Comparison of ENCODE assay signal across 1 cellular context in the genomic region with DNA sequence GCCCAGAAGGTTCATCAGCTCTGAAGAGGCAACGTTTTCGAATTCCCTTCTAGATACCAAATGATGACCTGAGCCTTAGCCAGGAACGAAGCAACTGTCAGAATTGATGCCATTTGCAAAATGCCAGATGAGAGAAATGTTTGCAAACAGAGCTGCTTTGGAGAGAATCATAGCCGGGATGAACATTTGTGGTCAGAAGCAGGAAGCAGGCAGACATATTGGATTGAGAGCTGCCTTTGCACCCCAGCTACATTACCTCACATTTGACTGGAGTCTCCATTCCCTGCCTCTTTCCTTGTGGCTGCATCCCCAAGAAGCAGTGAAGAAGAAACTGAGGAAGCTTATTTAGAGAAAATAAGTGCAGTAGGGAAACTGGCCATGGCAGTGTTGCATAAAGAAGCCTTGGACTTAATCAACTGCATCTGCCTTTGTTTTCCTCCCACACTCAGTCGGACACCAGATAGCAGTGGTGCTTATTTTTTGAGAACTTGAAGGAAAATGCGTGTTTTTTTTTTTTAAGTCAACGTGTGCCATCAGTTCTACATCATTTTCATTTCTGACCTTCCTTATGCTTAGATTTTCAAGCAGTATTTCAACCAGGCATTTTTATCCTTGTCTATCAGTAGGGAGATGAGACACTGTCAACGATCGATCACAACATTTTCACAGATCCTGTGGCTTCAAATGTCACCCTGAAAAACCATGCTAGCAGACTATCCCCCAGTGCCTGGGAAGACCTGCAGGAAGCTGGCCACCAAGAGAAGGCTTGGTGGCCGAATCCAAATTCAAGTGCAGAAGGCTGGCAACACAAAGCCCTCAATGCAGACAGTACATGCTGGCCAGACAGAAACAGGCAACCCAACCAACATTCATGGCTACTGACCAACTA.
TF ChIP-seq lines count a peak whose summit lies in the region.

No MANE protein-coding gene starts in this region.

TF ChIP-seq in K562, 482 proteins besides CTCF, POLR2A, EP300 and RAD21 (continued from another document):
- TF ChIP-seq, protein P1, sequence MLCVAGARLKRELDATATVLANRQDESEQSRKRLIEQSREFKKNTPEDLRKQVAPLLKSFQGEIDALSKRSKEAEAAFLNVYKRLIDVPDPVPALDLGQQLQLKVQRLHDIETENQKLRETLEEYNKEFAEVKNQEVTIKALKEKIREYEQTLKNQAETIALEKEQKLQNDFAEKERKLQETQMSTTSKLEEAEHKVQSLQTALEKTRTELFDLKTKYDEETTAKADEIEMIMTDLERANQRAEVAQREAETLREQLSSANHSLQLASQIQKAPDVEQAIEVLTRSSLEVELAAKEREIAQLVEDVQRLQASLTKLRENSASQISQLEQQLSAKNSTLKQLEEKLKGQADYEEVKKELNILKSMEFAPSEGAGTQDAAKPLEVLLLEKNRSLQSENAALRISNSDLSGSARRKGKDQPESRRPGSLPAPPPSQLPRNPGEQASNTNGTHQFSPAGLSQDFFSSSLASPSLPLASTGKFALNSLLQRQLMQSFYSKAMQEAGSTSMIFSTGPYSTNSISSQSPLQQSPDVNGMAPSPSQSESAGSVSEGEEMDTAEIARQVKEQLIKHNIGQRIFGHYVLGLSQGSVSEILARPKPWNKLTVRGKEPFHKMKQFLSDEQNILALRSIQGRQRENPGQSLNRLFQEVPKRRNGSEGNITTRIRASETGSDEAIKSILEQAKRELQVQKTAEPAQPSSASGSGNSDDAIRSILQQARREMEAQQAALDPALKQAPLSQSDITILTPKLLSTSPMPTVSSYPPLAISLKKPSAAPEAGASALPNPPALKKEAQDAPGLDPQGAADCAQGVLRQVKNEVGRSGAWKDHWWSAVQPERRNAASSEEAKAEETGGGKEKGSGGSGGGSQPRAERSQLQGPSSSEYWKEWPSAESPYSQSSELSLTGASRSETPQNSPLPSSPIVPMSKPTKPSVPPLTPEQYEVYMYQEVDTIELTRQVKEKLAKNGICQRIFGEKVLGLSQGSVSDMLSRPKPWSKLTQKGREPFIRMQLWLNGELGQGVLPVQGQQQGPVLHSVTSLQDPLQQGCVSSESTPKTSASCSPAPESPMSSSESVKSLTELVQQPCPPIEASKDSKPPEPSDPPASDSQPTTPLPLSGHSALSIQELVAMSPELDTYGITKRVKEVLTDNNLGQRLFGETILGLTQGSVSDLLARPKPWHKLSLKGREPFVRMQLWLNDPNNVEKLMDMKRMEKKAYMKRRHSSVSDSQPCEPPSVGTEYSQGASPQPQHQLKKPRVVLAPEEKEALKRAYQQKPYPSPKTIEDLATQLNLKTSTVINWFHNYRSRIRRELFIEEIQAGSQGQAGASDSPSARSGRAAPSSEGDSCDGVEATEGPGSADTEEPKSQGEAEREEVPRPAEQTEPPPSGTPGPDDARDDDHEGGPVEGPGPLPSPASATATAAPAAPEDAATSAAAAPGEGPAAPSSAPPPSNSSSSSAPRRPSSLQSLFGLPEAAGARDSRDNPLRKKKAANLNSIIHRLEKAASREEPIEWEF (CRISPR knock-in tag; IDR thresholded peaks at IDR 0.05): peak; percentile 48; the same call in 1 of the 2 replicates
- TF ChIP-seq ZNF197 (CRISPR knock-in tag; IDR thresholded peaks at IDR 0.05; ENCODE audit: low read depth) (peak; percentile 84), SRSF3 (IDR thresholded peaks at IDR 0.05; ENCODE audit: insufficient read depth, low read length) (no peak), MYC (IDR thresholded peaks at IDR 0.05; ENCODE audit: low read depth, low read length) (peak; percentile 37; the same call in 1 of the 2 replicates), MYC (CRISPR knock-in tag; IDR thresholded peaks at IDR 0.05; ENCODE audit: borderline replicate concordance, low read depth) (no peak), CEBPG (CRISPR knock-in tag; IDR thresholded peaks at IDR 0.05) (no peak), CEBPG (tag; conservative IDR thresholded peaks at IDR 0.05 in 1 of 2, IDR thresholded peaks at IDR 0.05 in 1 of 2) (peak; percentile 14 to 62; a peak in 2 of 4 replicates), LEF1 (IDR thresholded peaks at IDR 0.05) (peak; percentile 43; the same call in 1 of the 2 replicates), SOX6 (IDR thresholded peaks at IDR 0.05) (peak; percentile 51; the same call in 1 of the 2 replicates), NFRKB (IDR thresholded peaks at IDR 0.05; ENCODE audit: low read depth) (peak; percentile 36; the same call in 1 of the 2 replicates), JUND (IDR thresholded peaks at IDR 0.05; ENCODE audit: borderline replicate concordance, low read depth, low read length) (peak; percentile 35; the same call in 1 of the 2 replicates), JUND (tag; IDR thresholded peaks at IDR 0.05; ENCODE audit: borderline replicate concordance, low read depth, low read length) (no peak; the same call in 2 of the 3 replicates), CXXC5 (CRISPR knock-in tag; IDR thresholded peaks at IDR 0.05) (peak; percentile 58), SMARCA4 (IDR thresholded peaks at IDR 0.05) (peak; percentile 41; the same call in 1 of the 2 replicates)
- TF ChIP-seq, protein P2, sequence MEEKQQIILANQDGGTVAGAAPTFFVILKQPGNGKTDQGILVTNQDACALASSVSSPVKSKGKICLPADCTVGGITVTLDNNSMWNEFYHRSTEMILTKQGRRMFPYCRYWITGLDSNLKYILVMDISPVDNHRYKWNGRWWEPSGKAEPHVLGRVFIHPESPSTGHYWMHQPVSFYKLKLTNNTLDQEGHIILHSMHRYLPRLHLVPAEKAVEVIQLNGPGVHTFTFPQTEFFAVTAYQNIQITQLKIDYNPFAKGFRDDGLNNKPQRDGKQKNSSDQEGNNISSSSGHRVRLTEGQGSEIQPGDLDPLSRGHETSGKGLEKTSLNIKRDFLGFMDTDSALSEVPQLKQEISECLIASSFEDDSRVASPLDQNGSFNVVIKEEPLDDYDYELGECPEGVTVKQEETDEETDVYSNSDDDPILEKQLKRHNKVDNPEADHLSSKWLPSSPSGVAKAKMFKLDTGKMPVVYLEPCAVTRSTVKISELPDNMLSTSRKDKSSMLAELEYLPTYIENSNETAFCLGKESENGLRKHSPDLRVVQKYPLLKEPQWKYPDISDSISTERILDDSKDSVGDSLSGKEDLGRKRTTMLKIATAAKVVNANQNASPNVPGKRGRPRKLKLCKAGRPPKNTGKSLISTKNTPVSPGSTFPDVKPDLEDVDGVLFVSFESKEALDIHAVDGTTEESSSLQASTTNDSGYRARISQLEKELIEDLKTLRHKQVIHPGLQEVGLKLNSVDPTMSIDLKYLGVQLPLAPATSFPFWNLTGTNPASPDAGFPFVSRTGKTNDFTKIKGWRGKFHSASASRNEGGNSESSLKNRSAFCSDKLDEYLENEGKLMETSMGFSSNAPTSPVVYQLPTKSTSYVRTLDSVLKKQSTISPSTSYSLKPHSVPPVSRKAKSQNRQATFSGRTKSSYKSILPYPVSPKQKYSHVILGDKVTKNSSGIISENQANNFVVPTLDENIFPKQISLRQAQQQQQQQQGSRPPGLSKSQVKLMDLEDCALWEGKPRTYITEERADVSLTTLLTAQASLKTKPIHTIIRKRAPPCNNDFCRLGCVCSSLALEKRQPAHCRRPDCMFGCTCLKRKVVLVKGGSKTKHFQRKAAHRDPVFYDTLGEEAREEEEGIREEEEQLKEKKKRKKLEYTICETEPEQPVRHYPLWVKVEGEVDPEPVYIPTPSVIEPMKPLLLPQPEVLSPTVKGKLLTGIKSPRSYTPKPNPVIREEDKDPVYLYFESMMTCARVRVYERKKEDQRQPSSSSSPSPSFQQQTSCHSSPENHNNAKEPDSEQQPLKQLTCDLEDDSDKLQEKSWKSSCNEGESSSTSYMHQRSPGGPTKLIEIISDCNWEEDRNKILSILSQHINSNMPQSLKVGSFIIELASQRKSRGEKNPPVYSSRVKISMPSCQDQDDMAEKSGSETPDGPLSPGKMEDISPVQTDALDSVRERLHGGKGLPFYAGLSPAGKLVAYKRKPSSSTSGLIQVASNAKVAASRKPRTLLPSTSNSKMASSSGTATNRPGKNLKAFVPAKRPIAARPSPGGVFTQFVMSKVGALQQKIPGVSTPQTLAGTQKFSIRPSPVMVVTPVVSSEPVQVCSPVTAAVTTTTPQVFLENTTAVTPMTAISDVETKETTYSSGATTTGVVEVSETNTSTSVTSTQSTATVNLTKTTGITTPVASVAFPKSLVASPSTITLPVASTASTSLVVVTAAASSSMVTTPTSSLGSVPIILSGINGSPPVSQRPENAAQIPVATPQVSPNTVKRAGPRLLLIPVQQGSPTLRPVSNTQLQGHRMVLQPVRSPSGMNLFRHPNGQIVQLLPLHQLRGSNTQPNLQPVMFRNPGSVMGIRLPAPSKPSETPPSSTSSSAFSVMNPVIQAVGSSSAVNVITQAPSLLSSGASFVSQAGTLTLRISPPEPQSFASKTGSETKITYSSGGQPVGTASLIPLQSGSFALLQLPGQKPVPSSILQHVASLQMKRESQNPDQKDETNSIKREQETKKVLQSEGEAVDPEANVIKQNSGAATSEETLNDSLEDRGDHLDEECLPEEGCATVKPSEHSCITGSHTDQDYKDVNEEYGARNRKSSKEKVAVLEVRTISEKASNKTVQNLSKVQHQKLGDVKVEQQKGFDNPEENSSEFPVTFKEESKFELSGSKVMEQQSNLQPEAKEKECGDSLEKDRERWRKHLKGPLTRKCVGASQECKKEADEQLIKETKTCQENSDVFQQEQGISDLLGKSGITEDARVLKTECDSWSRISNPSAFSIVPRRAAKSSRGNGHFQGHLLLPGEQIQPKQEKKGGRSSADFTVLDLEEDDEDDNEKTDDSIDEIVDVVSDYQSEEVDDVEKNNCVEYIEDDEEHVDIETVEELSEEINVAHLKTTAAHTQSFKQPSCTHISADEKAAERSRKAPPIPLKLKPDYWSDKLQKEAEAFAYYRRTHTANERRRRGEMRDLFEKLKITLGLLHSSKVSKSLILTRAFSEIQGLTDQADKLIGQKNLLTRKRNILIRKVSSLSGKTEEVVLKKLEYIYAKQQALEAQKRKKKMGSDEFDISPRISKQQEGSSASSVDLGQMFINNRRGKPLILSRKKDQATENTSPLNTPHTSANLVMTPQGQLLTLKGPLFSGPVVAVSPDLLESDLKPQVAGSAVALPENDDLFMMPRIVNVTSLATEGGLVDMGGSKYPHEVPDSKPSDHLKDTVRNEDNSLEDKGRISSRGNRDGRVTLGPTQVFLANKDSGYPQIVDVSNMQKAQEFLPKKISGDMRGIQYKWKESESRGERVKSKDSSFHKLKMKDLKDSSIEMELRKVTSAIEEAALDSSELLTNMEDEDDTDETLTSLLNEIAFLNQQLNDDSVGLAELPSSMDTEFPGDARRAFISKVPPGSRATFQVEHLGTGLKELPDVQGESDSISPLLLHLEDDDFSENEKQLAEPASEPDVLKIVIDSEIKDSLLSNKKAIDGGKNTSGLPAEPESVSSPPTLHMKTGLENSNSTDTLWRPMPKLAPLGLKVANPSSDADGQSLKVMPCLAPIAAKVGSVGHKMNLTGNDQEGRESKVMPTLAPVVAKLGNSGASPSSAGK (IDR thresholded peaks at IDR 0.05): peak; percentile 68
- TF ChIP-seq, protein P3, sequence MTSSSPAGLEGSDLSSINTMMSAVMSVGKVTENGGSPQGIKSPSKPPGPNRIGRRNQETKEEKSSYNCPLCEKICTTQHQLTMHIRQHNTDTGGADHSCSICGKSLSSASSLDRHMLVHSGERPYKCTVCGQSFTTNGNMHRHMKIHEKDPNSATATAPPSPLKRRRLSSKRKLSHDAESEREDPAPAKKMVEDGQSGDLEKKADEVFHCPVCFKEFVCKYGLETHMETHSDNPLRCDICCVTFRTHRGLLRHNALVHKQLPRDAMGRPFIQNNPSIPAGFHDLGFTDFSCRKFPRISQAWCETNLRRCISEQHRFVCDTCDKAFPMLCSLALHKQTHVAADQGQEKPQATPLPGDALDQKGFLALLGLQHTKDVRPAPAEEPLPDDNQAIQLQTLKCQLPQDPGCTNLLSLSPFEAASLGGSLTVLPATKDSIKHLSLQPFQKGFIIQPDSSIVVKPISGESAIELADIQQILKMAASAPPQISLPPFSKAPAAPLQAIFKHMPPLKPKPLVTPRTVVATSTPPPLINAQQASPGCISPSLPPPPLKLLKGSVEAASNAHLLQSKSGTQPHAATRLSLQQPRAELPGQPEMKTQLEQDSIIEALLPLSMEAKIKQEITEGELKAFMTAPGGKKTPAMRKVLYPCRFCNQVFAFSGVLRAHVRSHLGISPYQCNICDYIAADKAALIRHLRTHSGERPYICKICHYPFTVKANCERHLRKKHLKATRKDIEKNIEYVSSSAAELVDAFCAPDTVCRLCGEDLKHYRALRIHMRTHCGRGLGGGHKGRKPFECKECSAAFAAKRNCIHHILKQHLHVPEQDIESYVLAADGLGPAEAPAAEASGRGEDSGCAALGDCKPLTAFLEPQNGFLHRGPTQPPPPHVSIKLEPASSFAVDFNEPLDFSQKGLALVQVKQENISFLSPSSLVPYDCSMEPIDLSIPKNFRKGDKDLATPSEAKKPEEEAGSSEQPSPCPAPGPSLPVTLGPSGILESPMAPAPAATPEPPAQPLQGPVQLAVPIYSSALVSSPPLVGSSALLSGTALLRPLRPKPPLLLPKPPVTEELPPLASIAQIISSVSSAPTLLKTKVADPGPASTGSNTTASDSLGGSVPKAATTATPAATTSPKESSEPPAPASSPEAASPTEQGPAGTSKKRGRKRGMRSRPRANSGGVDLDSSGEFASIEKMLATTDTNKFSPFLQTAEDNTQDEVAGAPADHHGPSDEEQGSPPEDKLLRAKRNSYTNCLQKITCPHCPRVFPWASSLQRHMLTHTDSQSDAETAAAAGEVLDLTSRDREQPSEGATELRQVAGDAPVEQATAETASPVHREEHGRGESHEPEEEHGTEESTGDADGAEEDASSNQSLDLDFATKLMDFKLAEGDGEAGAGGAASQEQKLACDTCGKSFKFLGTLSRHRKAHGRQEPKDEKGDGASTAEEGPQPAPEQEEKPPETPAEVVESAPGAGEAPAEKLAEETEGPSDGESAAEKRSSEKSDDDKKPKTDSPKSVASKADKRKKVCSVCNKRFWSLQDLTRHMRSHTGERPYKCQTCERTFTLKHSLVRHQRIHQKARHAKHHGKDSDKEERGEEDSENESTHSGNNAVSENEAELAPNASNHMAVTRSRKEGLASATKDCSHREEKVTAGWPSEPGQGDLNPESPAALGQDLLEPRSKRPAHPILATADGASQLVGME (CRISPR knock-in tag; IDR thresholded peaks at IDR 0.05): 0 out of 2 replicates have a peak, but pooled peaks have one; percentile 13
TF ChIP-seq in K562: peak in this region for 63.
